ENCODE assay signal across 1 cellular context in the genomic region with DNA sequence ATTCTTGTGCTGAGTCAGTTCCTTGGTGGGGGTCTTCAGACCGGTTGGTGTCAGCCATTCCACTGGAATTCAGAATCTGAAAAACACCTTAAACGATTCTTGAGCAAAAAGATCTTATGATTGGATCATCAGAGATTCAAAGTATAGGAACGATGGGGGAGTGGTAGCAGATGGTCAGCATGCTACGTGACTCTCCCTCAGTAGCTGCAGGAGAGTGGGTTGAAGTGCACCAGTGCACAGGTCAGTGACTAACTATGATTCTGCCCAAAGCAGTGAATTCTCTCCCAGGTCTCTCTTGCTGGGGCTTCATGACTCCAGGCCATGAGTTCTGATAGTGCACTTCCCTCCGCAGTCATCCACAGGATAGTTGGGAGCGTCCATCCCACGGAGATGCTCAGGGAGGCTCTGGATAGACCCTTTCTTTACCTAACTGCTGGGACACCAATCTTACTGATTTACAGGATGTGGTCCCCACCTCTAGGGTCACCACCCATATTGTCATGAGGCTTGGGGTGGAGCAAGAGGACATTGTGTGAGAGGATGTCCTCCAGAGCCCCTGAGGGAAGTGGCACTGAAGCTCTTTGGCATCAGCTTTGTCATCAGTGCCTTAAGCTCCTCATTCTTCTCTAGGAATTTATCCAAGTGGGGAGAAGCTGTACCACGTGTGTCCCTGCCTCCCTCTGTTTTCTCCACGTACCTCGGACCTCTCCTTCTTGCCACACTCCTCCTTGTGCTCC.
TF ChIP-seq lines count a peak whose summit lies in the region.

No MANE protein-coding gene starts in this region.

TF ChIP-seq in IMR-90, 13 proteins besides CTCF, POLR2A, EP300 and RAD21 (continued from another document):
- TF ChIP-seq CEBPB (IDR thresholded peaks at IDR 0.05; ENCODE audit: low read depth, low read length) (no peak), CHD1 (IDR thresholded peaks at IDR 0.05; ENCODE audit: low read depth, low read length) (no peak), FOS (IDR thresholded peaks at IDR 0.05; ENCODE audit: low read depth, low read length) (no peak)
